In genomic region chr10:88297103-88297502, GRCh38 we compare ENCODE assay signal across 1 cellular context.
TF ChIP-seq lines count a peak whose summit lies in the region.

No MANE protein-coding gene starts in this region.

TF ChIP-seq in GM12878, 131 proteins besides CTCF, POLR2A, EP300 and RAD21 (continued from another document):
- TF ChIP-seq SKIL (IDR thresholded peaks at IDR 0.05; ENCODE audit: low read depth, poor library complexity, severe bottlenecking) (no peak), PBX3 (IDR thresholded peaks at IDR 0.05; ENCODE audit: insufficient replicate concordance, low read depth, low read length) (no peak), RFX5 (IDR thresholded peaks at IDR 0.05; ENCODE audit: low read depth, low read length) (no peak), ZSCAN29 (IDR thresholded peaks at IDR 0.05) (no peak), SREBF2 (IDR thresholded peaks at IDR 0.05; ENCODE audit: low read length) (no peak), SIX5 (IDR thresholded peaks at IDR 0.05; ENCODE audit: low read depth, low read length, severe bottlenecking) (no peak), IKZF1 (conservative IDR thresholded peaks at IDR 0.05) (no peak), ZNF217 (IDR thresholded peaks at IDR 0.05) (no peak), MEF2A (IDR thresholded peaks at IDR 0.05; ENCODE audit: insufficient read depth, low read depth, low read length) (no peak), GATAD2B (conservative IDR thresholded peaks at IDR 0.05; ENCODE audit: low read depth) (no peak), KAT2A (conservative IDR thresholded peaks at IDR 0.05; ENCODE audit: control insufficient read depth, low read depth, low read length) (no peak), CREB1 (IDR thresholded peaks at IDR 0.05; ENCODE audit: low read depth) (no peak)
- TF ChIP-seq, protein P1, sequence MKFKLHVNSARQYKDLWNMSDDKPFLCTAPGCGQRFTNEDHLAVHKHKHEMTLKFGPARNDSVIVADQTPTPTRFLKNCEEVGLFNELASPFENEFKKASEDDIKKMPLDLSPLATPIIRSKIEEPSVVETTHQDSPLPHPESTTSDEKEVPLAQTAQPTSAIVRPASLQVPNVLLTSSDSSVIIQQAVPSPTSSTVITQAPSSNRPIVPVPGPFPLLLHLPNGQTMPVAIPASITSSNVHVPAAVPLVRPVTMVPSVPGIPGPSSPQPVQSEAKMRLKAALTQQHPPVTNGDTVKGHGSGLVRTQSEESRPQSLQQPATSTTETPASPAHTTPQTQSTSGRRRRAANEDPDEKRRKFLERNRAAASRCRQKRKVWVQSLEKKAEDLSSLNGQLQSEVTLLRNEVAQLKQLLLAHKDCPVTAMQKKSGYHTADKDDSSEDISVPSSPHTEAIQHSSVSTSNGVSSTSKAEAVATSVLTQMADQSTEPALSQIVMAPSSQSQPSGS (IDR thresholded peaks at IDR 0.05; ENCODE audit: low read length): no peak
- TF ChIP-seq, protein P2, sequence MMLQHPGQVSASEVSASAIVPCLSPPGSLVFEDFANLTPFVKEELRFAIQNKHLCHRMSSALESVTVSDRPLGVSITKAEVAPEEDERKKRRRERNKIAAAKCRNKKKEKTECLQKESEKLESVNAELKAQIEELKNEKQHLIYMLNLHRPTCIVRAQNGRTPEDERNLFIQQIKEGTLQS (IDR thresholded peaks at IDR 0.05; ENCODE audit: borderline replicate concordance, extremely low read depth, low read depth, low read length): no peak
